ENCODE assay signal across 8 cellular contexts in genomic region chr5:100903036-100903887, GRCh38. TPM values are rescaled to one million over a fixed set of nuclear protein-coding genes. Genes with fewer than 3 reads are reported as not detected.
A peak's percentile ranks its signal among the peaks of the same experiment; 100 is the strongest.
DNase-seq lines count a peak whose midpoint lies in the region; ATAC-seq and TF ChIP-seq lines count a peak whose summit lies in the region.

TSS of gene ST8SIA4 (minus strand) at chr5:100903282. CDS start at chr5:100902955, 327 bp downstream.

- TF ChIP-seq CTCF in GM10248 (IDR thresholded peaks at IDR 0.05; ENCODE audit: control extremely low read depth, extremely low read depth, low read depth, missing control alignments), result no peak
- no peak for TF ChIP-seq CTCF in astrocyte of the cerebellum (IDR thresholded peaks at IDR 0.05; ENCODE audit: low read depth, low read length, missing control alignments)
- no peak for TF ChIP-seq CTCF in gastrocnemius medialis (IDR thresholded peaks at IDR 0.05 in 4 of 5, conservative IDR thresholded peaks at IDR 0.05 in 1 of 5)

- no peak within 1 kb of the TSS for H3K9ac ChIP-seq in iPS-15b (ENCODE audit: low read depth, low read length)

- intact Hi-C loops in gastrocnemius medialis (cut with DNase I; ENCODE audit: low total_unique reads), result no loop called here

- no peaks in the 10 kb centered on the region for H3K9me3 ChIP-seq in iPS-15b (ENCODE audit: control insufficient read depth, insufficient read depth, low read length)
- H3K9me3 ChIP-seq in gastrocnemius medialis, result no peaks in the 10 kb centered on the region

- CTCF ChIA-PET in GM10248 (lab: Yijun Ruan, JAX), result interaction anchor here (0.8 to 6.5 kb wide), 14 partner anchors 9 to 280 kb away, joined by 3 to 49 read pairs (median 4); no protein-coding TSS in a partner anchor

- H3K27me3 Mint-ChIP-seq in T-helper 2 cell treated with Interferon-gamma antibody and Interleukin-4, amounts not matched to agents 5 μg/mL and 100 μg/mL, for 36 hours (ENCODE audit: low read depth), result no peaks in the 10 kb centered on the region

- in situ Hi-C loops in astrocyte of the cerebellum (cut with HindIII; ENCODE audit: low sequenced_read_pairs), result no loop called here
- in situ Hi-C loops in gastrocnemius medialis (cut with MboI; ENCODE audit: low sequenced_read_pairs in 4 of 4), result no loop called here

- DNase-seq in GM10248 (ENCODE audit: extremely low spot score) (peak; percentile 82), NCI-H128 (lab: John Stamatoyannopoulos, UW; ENCODE audit: unreplicated experiment) (peak; percentile 78), astrocyte of the cerebellum (ENCODE audit: low read depth) (peak; percentile 39), gastrocnemius medialis (peak; percentile 42 to 60), cerebellar nuclear complex (lab: John Stamatoyannopoulos, UW) (no peak)
- peak; percentile 93 for DNase-seq in T-helper 2 cell treated with Interferon-gamma antibody and Interleukin-4, amounts not matched to agents 5 μg/mL and 100 μg/mL, for 36 hours (ENCODE audit: low spot score)

- POLR2A ChIA-PET in GM10248 (lab: Yijun Ruan, JAX), result interaction anchor here (0.6 to 1.6 kb wide), 11 partner anchors 12 to 1979 kb away, joined by 3 to 10 read pairs (median 3); no protein-coding TSS in a partner anchor

- H3K4me1 ChIP-seq in iPS-15b (ENCODE audit: control insufficient read depth, insufficient read depth, low read length) (peaks cover 8% of the 10 kb centered on the region), gastrocnemius medialis (peaks cover 4 to 5% of the 10 kb centered on the region in 2 donors)

- H3K27ac Mint-ChIP-seq in T-helper 2 cell treated with Interferon-gamma antibody and Interleukin-4, amounts not matched to agents 5 μg/mL and 100 μg/mL, for 36 hours, result peak within 1 kb of the TSS; percentile 97

- H3K4me3 ChIP-seq in astrocyte of the cerebellum (ENCODE audit: low read depth, low read length) (peak within 1 kb of the TSS; percentile 74), iPS-15b (ENCODE audit: low read depth, low read length) (peak within 1 kb of the TSS; percentile 87), gastrocnemius medialis (peak within 1 kb of the TSS; percentile 54 to 61 (median 58))

- H3K36me3 Mint-ChIP-seq in T-helper 2 cell treated with Interferon-gamma antibody and Interleukin-4, amounts not matched to agents 5 μg/mL and 100 μg/mL, for 36 hours (ENCODE audit: low read depth), result peaks cover 34% of the 10 kb centered on the region

- ATAC-seq in HG02610 (IDR thresholded peaks at IDR 0.05; ENCODE audit: unreplicated experiment), result peak; percentile 73
- ATAC-seq in gastrocnemius medialis, result peak in 1 of 2 donors; percentile 22

- H3K27me3 ChIP-seq in iPS-15b (ENCODE audit: control insufficient read depth, insufficient read depth, low read length) (peaks cover 68% of the 10 kb centered on the region), gastrocnemius medialis (peaks cover 6 to 32% (median 16%) of the 10 kb centered on the region in 3 donors)

- H3K36me3 ChIP-seq in iPS-15b (ENCODE audit: control insufficient read depth, insufficient read depth, low read length) (no peaks in the 10 kb centered on the region), gastrocnemius medialis (no peaks in the 10 kb centered on the region)

- H3K4me3 Mint-ChIP-seq in T-helper 2 cell treated with Interferon-gamma antibody and Interleukin-4, amounts not matched to agents 5 μg/mL and 100 μg/mL, for 36 hours, result peak within 1 kb of the TSS; percentile 99

- peak within 1 kb of the TSS; percentile 62 to 73 (median 63) for H3K27ac ChIP-seq in gastrocnemius medialis

- H3K9me3 Mint-ChIP-seq in T-helper 2 cell treated with Interferon-gamma antibody and Interleukin-4, amounts not matched to agents 5 μg/mL and 100 μg/mL, for 36 hours, result no peaks in the 10 kb centered on the region

- peak; percentile 41 to 74 for TF ChIP-seq POLR2A in gastrocnemius medialis (IDR thresholded peaks at IDR 0.05)

- H3K4me1 Mint-ChIP-seq in T-helper 2 cell treated with Interferon-gamma antibody and Interleukin-4, amounts not matched to agents 5 μg/mL and 100 μg/mL, for 36 hours (ENCODE audit: low read depth), result peaks cover 37% of the 10 kb centered on the region

RNA-seq across cellular contexts. Expression of gene ST8SIA4, which starts in this region (rescaled TPM):
- total RNA-seq in gastrocnemius medialis, result 1 to 10 TPM in 3 of 4 donors, under 1 TPM in 1; 0.93 to 4.5 (median 1.3) TPM

Comparison
In these comparisons a context has a peak if more than half of its experiments do, and no peak if none do; other contexts are left out.
1. DNase-seq: peak in GM10248 (single experiment), NCI-H128 (single experiment), T-helper 2 cell treated with Interferon-gamma antibody and Interleukin-4, amounts not matched to agents 5 μg/mL and 100 μg/mL, for 36 hours (single experiment), astrocyte of the cerebellum (single experiment) and gastrocnemius medialis (2 of 2); none in cerebellar nuclear complex (0 of 2).
2. Peak in every context shown above with its lines, with median percentiles within 50 percentile points of each other: H3K4me3 ChIP-seq.